19 cellular contexts compared by ENCODE assay signal in genomic region chr9:129554649-129555048, GRCh38.
DNase-seq lines count a peak whose midpoint lies in the region; ATAC-seq and TF ChIP-seq lines count a peak whose summit lies in the region.
"Had no signal": no experiment of that assay in that cellular context is flagged by ENCODE, and none has a peak within 500 bp of the region (broad histone marks: within the 10 kb centered on the region; RNA-seq: fewer than 3 reads in every experiment).

No MANE protein-coding gene starts in this region.

- H3K36me3 ChIP-seq in mesenchymal stem cell (ENCODE audit: control insufficient read depth in 1 of 2, insufficient read depth in 2 of 2, low read depth in 1 of 2, low read length in 2 of 2) (no peaks in the 10 kb centered on the region), colonic mucosa (no peaks in the 10 kb centered on the region)
- H3K36me3 ChIP-seq: heart left ventricle had no signal

- no peak overlapping the region for H2BK5ac ChIP-seq in mesenchymal stem cell (ENCODE audit: low read depth, low read length, poor library complexity, severe bottlenecking)

- peaks cover 26% of the 10 kb centered on the region for H3K27me3 Mint-ChIP-seq in WTC11 (ENCODE audit: low read depth)

- H3K9me3 ChIP-seq in mesenchymal stem cell (ENCODE audit: control insufficient read depth, low read length) = no peaks in the 10 kb centered on the region
- no peaks in the 10 kb centered on the region for H3K9me3 ChIP-seq in colonic mucosa
- H3K9me3 ChIP-seq: heart left ventricle had no signal

- no peak overlapping the region for H3K4ac ChIP-seq in mesenchymal stem cell (ENCODE audit: low read depth in 1 of 2, low read length in 2 of 2)

- no peak overlapping the region for H3K18ac ChIP-seq in mesenchymal stem cell (ENCODE audit: low read depth in 1 of 2, low read length in 2 of 2)

- TF ChIP-seq CTCF in WTC11 (IDR thresholded peaks at IDR 0.05) (no peak), colonic mucosa (IDR thresholded peaks at IDR 0.05) (no peak)

- H3K9me3 Mint-ChIP-seq in WTC11 = no peaks in the 10 kb centered on the region
- H3K9me3 Mint-ChIP-seq: activated naive CD4-positive, alpha-beta T cell treated with anti-CD3 and anti-CD28 coated beads, Interleukin-2, amount 10 ng/mL, durations not matched to agents 7 days and 5 days; mesothelial cell of epicardium had no signal

- H2BK120ac ChIP-seq in mesenchymal stem cell (ENCODE audit: low read depth, low read length) = no peak overlapping the region

- H4K8ac ChIP-seq in mesenchymal stem cell (ENCODE audit: low read length) = no peak overlapping the region

- H3K4me1 ChIP-seq in mesenchymal stem cell (ENCODE audit: control insufficient read depth, insufficient read depth, low read depth, low read length) = peaks cover 48% of the 10 kb centered on the region
- H3K4me1 ChIP-seq in colonic mucosa = no peaks in the 10 kb centered on the region

- no peak overlapping the region for H2BK12ac ChIP-seq in mesenchymal stem cell (ENCODE audit: low read length in 2 of 2)

- CTCF ChIA-PET in WTC11 (lab: Charles Lee) = interaction anchor here (0.8 to 1.8 kb wide), 8 partner anchors 14 to 423 kb away, joined by 4 to 9 read pairs (median 5); no protein-coding TSS in a partner anchor

- no peak overlapping the region for H3K4me3 Mint-ChIP-seq in WTC11
- H3K4me3 Mint-ChIP-seq: activated naive CD4-positive, alpha-beta T cell treated with anti-CD3 and anti-CD28 coated beads, Interleukin-2, amount 10 ng/mL, durations not matched to agents 7 days and 5 days; mesothelial cell of epicardium had no signal

- no peak overlapping the region for H3K27ac Mint-ChIP-seq in WTC11
- H3K27ac Mint-ChIP-seq: activated naive CD4-positive, alpha-beta T cell treated with anti-CD3 and anti-CD28 coated beads, Interleukin-2, amount 10 ng/mL, durations not matched to agents 7 days and 5 days had no signal

- POLR2A ChIA-PET in WTC11 (lab: Charles Lee) = interaction anchor here (1.2 kb wide), 1 partner anchor 49 kb away, joined by 3 read pairs; no protein-coding TSS in a partner anchor

- H2AFZ ChIP-seq in mesenchymal stem cell (ENCODE audit: low read depth, low read length) = no peak overlapping the region

- no peak overlapping the region for H3K14ac ChIP-seq in mesenchymal stem cell (ENCODE audit: low read length in 2 of 2)

- H4K91ac ChIP-seq in mesenchymal stem cell (ENCODE audit: low read length) = no peak overlapping the region

- H3K4me2 ChIP-seq in mesenchymal stem cell (ENCODE audit: low read length, poor library complexity, severe bottlenecking) = no peak overlapping the region
- H3K4me2 ChIP-seq: KMS-11 had no signal

- intact Hi-C loops in colonic mucosa (cut with DNase I) = no loop called here

- no peaks in the 10 kb centered on the region for H3K36me3 Mint-ChIP-seq in WTC11
- H3K36me3 Mint-ChIP-seq: activated naive CD4-positive, alpha-beta T cell treated with anti-CD3 and anti-CD28 coated beads, Interleukin-2, amount 10 ng/mL, durations not matched to agents 7 days and 5 days; mesothelial cell of epicardium had no signal

- no peak for ATAC-seq in WTC11
- ATAC-seq in GM19463 (IDR thresholded peaks at IDR 0.05; ENCODE audit: unreplicated experiment) = no peak
- ATAC-seq: heart left ventricle; stimulated activated naive CD8-positive, alpha-beta T cell treated with anti-CD3 and anti-CD28 coated beads, Interleukin-15, Interleukin-2, amounts not matched to agents 100 U/mL and 50 U/mL, for 24 hours had no signal

- peak; percentile 71 for DNase-seq in NCI-H2171 treated with DMSO at 0.1 percent for 48 hours (lab: John Stamatoyannopoulos, UW)
- DNase-seq in NCI-H2171 (lab: John Stamatoyannopoulos, UW) = no peak
- peak; percentile 75 for DNase-seq in NCI-H1436 (lab: John Stamatoyannopoulos, UW)
- no peak for DNase-seq in WTC11 (ENCODE audit: low spot score)
- no peak for DNase-seq in mesenchymal stem cell
- DNase-seq in DMS53 treated with DMSO at 0.1 percent for 48 hours (lab: John Stamatoyannopoulos, UW; ENCODE audit: unreplicated experiment) = no peak
- no peak for DNase-seq in colonic mucosa
- DNase-seq: activated naive CD4-positive, alpha-beta T cell treated with anti-CD3 and anti-CD28 coated beads, Interleukin-2, amount 10 ng/mL, durations not matched to agents 7 days and 5 days; activated T-cell treated with anti-CD3 and anti-CD28 coated beads for 4 hours; islet precursor cell; NCI-H1417; NCI-H774; stimulated activated naive CD8-positive, alpha-beta T cell treated with anti-CD3 and anti-CD28 coated beads, Interleukin-15, Interleukin-2, amounts not matched to agents 100 U/mL and 50 U/mL, for 24 hours had no signal

- peak overlapping the region; percentile 11 for H2AK5ac ChIP-seq in mesenchymal stem cell (ENCODE audit: low read length, severe bottlenecking)

- peaks cover 46% of the 10 kb centered on the region for H3K4me1 Mint-ChIP-seq in WTC11
- H3K4me1 Mint-ChIP-seq: activated naive CD4-positive, alpha-beta T cell treated with anti-CD3 and anti-CD28 coated beads, Interleukin-2, amount 10 ng/mL, durations not matched to agents 7 days and 5 days had no signal

- H2BK15ac ChIP-seq in mesenchymal stem cell (ENCODE audit: low read depth, poor library complexity, severe bottlenecking) = no peak overlapping the region

- H3K27ac ChIP-seq in mesenchymal stem cell (ENCODE audit: low read length, poor library complexity, severe bottlenecking) (no peak overlapping the region), colonic mucosa (no peak overlapping the region)
- H3K27ac ChIP-seq: coronary artery, heart left ventricle, HL-60, KMS-11 had no signal

- H3K79me1 ChIP-seq in mesenchymal stem cell (replicated peaks; ENCODE audit: low read length, poor library complexity, severe bottlenecking) = no peaks in the 10 kb centered on the region

- H3K9ac ChIP-seq in mesenchymal stem cell (ENCODE audit: low read length) (no peak overlapping the region), colonic mucosa (ENCODE audit: low read depth in 2 of 2, low read length in 2 of 2) (no peak overlapping the region)
- H3K9ac ChIP-seq: KMS-11 had no signal

- H3K27me3 ChIP-seq in mesenchymal stem cell (ENCODE audit: control insufficient read depth in 1 of 2, insufficient read depth in 1 of 2, low read length in 2 of 2) = peaks cover 0 to 2% of the 10 kb centered on the region in 2 experiments
- peaks cover 9% of the 10 kb centered on the region for H3K27me3 ChIP-seq in colonic mucosa

- WGBS in mesenchymal stem cell = 85% methylated on average over 5 of the region's 5 CpGs

- no peak overlapping the region for H3K23ac ChIP-seq in mesenchymal stem cell (ENCODE audit: low read length in 2 of 2)

- H3K4me3 ChIP-seq in mesenchymal stem cell (ENCODE audit: insufficient read depth in 1 of 2, low read depth in 1 of 2, low read length in 2 of 2) (no peak overlapping the region), colonic mucosa (no peak overlapping the region)
- H3K4me3 ChIP-seq: coronary artery, heart left ventricle had no signal

TF ChIP-seq in WTC11, 78 proteins besides CTCF, POLR2A, EP300 and RAD21:
- TF ChIP-seq NFYB (CRISPR knock-in tag; conservative IDR thresholded peaks at IDR 0.05; ENCODE audit: low read depth) (peak; percentile 63), NFATC4 (CRISPR knock-in tag; IDR thresholded peaks at IDR 0.05) (no peak), E2F4 (CRISPR knock-in tag; IDR thresholded peaks at IDR 0.05; ENCODE audit: borderline replicate concordance, low read depth) (no peak)

Comparison
In these comparisons a context has a peak if more than half of its experiments do, and no peak if none do; other contexts are left out.
1. DNase-seq: peak in NCI-H2171 treated with DMSO at 0.1 percent for 48 hours (single experiment) and NCI-H1436 (single experiment); none in NCI-H2171 (single experiment), WTC11 (single experiment), mesenchymal stem cell (single experiment), DMS53 treated with DMSO at 0.1 percent for 48 hours (single experiment) and colonic mucosa (single experiment).